In genomic region chr1:22685675-22686074, GRCh38 we compare ENCODE assay signal across 24 cellular contexts. TPM values are rescaled to one million over a fixed set of nuclear protein-coding genes. Genes with fewer than 3 reads are reported as not detected.
DNase-seq lines count a peak whose midpoint lies in the region; ATAC-seq and TF ChIP-seq lines count a peak whose summit lies in the region.
"Had no signal": no experiment of that assay in that cellular context is flagged by ENCODE, and none has a peak within 500 bp of the region (broad histone marks: within the 10 kb centered on the region; RNA-seq: fewer than 3 reads in every experiment).

No MANE protein-coding gene starts in this region.

- TF ChIP-seq EP300 in SK-N-SH (IDR thresholded peaks at IDR 0.05; ENCODE audit: borderline replicate concordance in 1 of 2, low read depth in 1 of 2, low read length in 1 of 2) = no peak

- TF ChIP-seq CTCF in SK-N-SH (IDR thresholded peaks at IDR 0.05) = no peak
- no peak for TF ChIP-seq CTCF in mesothelial cell of epicardium (IDR thresholded peaks at IDR 0.05; ENCODE audit: unreplicated experiment)
- TF ChIP-seq CTCF in type B pancreatic cell (conservative IDR thresholded peaks at IDR 0.05) = no peak
- no peak for TF ChIP-seq CTCF in osteoblast (IDR thresholded peaks at IDR 0.05; ENCODE audit: extremely low read depth, low read depth, low read length)

- H3K9me3 Mint-ChIP-seq in mesothelial cell of epicardium (no peaks in the 10 kb centered on the region), type B pancreatic cell (no peaks in the 10 kb centered on the region)
- H3K9me3 Mint-ChIP-seq: activated CD4-positive, alpha-beta memory T cell treated with anti-CD3 and anti-CD28 coated beads for 36 hours; activated T-helper 1 cell treated with anti-CD3 and anti-CD28 coated beads, Interleukin-12 subunit alpha, Interleukin-12 subunit beta, Interleukin-2, Interleukin-4 antibody, amounts not matched to agents 30 ng/mL and 10 ng/mL and 1 ng/mL, durations not matched to agents 14 hours and 24 hours and 36 hours; stimulated activated memory B cell treated with anti-CD40 and anti-IgM and Interleukin-4, amounts not matched to agents 10 μg/mL and 1 μg/mL and 100 μg/mL, for 72 hours had no signal

- H3K27ac Mint-ChIP-seq in mesothelial cell of epicardium (peak overlapping the region; percentile 92), type B pancreatic cell (peak overlapping the region; percentile 30)
- H3K27ac Mint-ChIP-seq: activated CD4-positive, alpha-beta memory T cell treated with anti-CD3 and anti-CD28 coated beads for 36 hours; activated T-helper 1 cell treated with anti-CD3 and anti-CD28 coated beads, Interleukin-12 subunit alpha, Interleukin-12 subunit beta, Interleukin-2, Interleukin-4 antibody, amounts not matched to agents 30 ng/mL and 10 ng/mL and 1 ng/mL, durations not matched to agents 14 hours and 24 hours and 36 hours; stimulated activated memory B cell treated with anti-CD40 and anti-IgM and Interleukin-4, amounts not matched to agents 10 μg/mL and 1 μg/mL and 100 μg/mL, for 72 hours had no signal

- H3K79me2 ChIP-seq in SK-N-SH (ENCODE audit: insufficient read depth) (no peaks in the 10 kb centered on the region), osteoblast (ENCODE audit: insufficient read depth, low read length) (no peaks in the 10 kb centered on the region)

- H3K36me3 Mint-ChIP-seq in mesothelial cell of epicardium = no peaks in the 10 kb centered on the region
- H3K36me3 Mint-ChIP-seq in type B pancreatic cell = no peaks in the 10 kb centered on the region
- H3K36me3 Mint-ChIP-seq: activated CD4-positive, alpha-beta memory T cell treated with anti-CD3 and anti-CD28 coated beads for 36 hours; stimulated activated memory B cell treated with anti-CD40 and anti-IgM and Interleukin-4, amounts not matched to agents 10 μg/mL and 1 μg/mL and 100 μg/mL, for 72 hours had no signal

- TF ChIP-seq RAD21 in SK-N-SH (IDR thresholded peaks at IDR 0.05; ENCODE audit: low read length) = no peak

- H3K4me1 ChIP-seq in SK-N-SH (ENCODE audit: control insufficient read depth in 1 of 2, insufficient read depth in 2 of 2, low read depth in 1 of 2, low read length in 1 of 2) = peaks cover 8 to 11% of the 10 kb centered on the region in 2 experiments; a peak in 3 of 4 replicates
- peaks cover 8% of the 10 kb centered on the region for H3K4me1 ChIP-seq in osteoblast (ENCODE audit: insufficient read depth, low read length)
- H3K4me1 ChIP-seq: breast epithelium had no signal

- H3K9me2 ChIP-seq in SK-N-SH = no peaks in the 10 kb centered on the region

- H3K36me3 ChIP-seq in SK-N-SH (replicated peaks in 1 of 2; ENCODE audit: control insufficient read depth in 1 of 2, insufficient read depth in 2 of 2, low read length in 1 of 2) = no peaks in the 10 kb centered on the region
- H3K36me3 ChIP-seq in osteoblast (ENCODE audit: insufficient read depth, low read length) = no peaks in the 10 kb centered on the region
- H3K36me3 ChIP-seq: breast epithelium had no signal

- peaks cover 2% of the 10 kb centered on the region for H3K27me3 Mint-ChIP-seq in mesothelial cell of epicardium (ENCODE audit: low read depth)
- H3K27me3 Mint-ChIP-seq in type B pancreatic cell = peaks cover 19% of the 10 kb centered on the region

- H3K9me3 ChIP-seq in SK-N-SH (no peaks in the 10 kb centered on the region), osteoblast (ENCODE audit: low read depth, low read length) (no peaks in the 10 kb centered on the region)
- H3K9me3 ChIP-seq: breast epithelium had no signal

- peak; percentile 44 for DNase-seq in SK-N-SH
- DNase-seq in astrocyte of the hippocampus (ENCODE audit: low read depth, low spot score) = peak; percentile 41
- peak; percentile 63 to 78 for DNase-seq in mesothelial cell of epicardium (ENCODE audit: low spot score in 2 of 2, unreplicated experiment in 2 of 2)
- no peak for DNase-seq in type B pancreatic cell (ENCODE audit: extremely low spot score, unreplicated experiment)
- DNase-seq in C1 segment of cervical spinal cord (lab: John Stamatoyannopoulos, UW) = no peak
- DNase-seq in mesenteric fat pad (ENCODE audit: low spot score) = no peak
- DNase-seq in osteoblast (ENCODE audit: insufficient read length, low spot score, missing footprints) = no peak
- DNase-seq: 8988T; activated CD4-positive, alpha-beta memory T cell treated with anti-CD3 and anti-CD28 coated beads for 36 hours; activated CD8-positive, alpha-beta memory T cell treated with anti-CD3 and anti-CD28 coated beads, Interleukin-2, amount 50 U/mL, for 4 hours; activated naive CD4-positive, alpha-beta T cell treated with Interleukin-2 at 50 U/mL for 16 hours; effector CD4-positive, alpha-beta T cell; hypothalamus; left colon; NCI-H1694; NCI-H510A treated with DMSO at 0.1 percent for 48 hours had no signal

- H3K27me3 ChIP-seq in SK-N-SH (ENCODE audit: insufficient read depth) (no peaks in the 10 kb centered on the region), osteoblast (ENCODE audit: insufficient read depth, low read length) (peaks cover 21% of the 10 kb centered on the region)
- H3K27me3 ChIP-seq: breast epithelium had no signal

- H3K4me2 ChIP-seq in SK-N-SH = no peak overlapping the region; the same call in 1 of the 2 replicates
- H3K4me2 ChIP-seq in osteoblast (ENCODE audit: insufficient read depth, low read length) = no peak overlapping the region

- H4K20me1 ChIP-seq in SK-N-SH (ENCODE audit: insufficient read depth) (no peaks in the 10 kb centered on the region), osteoblast (ENCODE audit: insufficient read depth, low read length) (no peaks in the 10 kb centered on the region)

- H3K27ac ChIP-seq in SK-N-SH (ENCODE audit: low read depth in 2 of 2, low read length in 1 of 2) = no peak overlapping the region
- no peak overlapping the region for H3K27ac ChIP-seq in osteoblast (ENCODE audit: low read depth, low read length)
- H3K27ac ChIP-seq: breast epithelium, epithelial cell of prostate had no signal

- H3K4me3 Mint-ChIP-seq in mesothelial cell of epicardium (peak overlapping the region; percentile 19), type B pancreatic cell (peak overlapping the region; percentile 32)
- H3K4me3 Mint-ChIP-seq: activated CD4-positive, alpha-beta memory T cell treated with anti-CD3 and anti-CD28 coated beads for 36 hours; activated T-helper 1 cell treated with anti-CD3 and anti-CD28 coated beads, Interleukin-12 subunit alpha, Interleukin-12 subunit beta, Interleukin-2, Interleukin-4 antibody, amounts not matched to agents 30 ng/mL and 10 ng/mL and 1 ng/mL, durations not matched to agents 14 hours and 24 hours and 36 hours; stimulated activated memory B cell treated with anti-CD40 and anti-IgM and Interleukin-4, amounts not matched to agents 10 μg/mL and 1 μg/mL and 100 μg/mL, for 72 hours had no signal

- H3K4me3 ChIP-seq in SK-N-SH (ENCODE audit: low read depth in 2 of 2, low read length in 1 of 2) (no peak overlapping the region), osteoblast (ENCODE audit: insufficient read depth, low read length) (no peak overlapping the region)
- H3K4me3 ChIP-seq: breast epithelium had no signal

- no peak overlapping the region for H3K9ac ChIP-seq in SK-N-SH

- POLR2A ChIA-PET in SK-N-SH (lab: Yijun Ruan, JAX) = no interaction called here

- CTCF ChIA-PET in SK-N-SH (lab: Yijun Ruan, JAX) = interaction anchor here (0.8 to 7.3 kb wide), 4 partner anchors 9 to 413 kb away, joined by 3 to 36 read pairs (median 3); no protein-coding TSS in a partner anchor

- H3K4me1 Mint-ChIP-seq in mesothelial cell of epicardium (peaks cover 55% of the 10 kb centered on the region), type B pancreatic cell (ENCODE audit: unreplicated experiment) (peaks cover 16% of the 10 kb centered on the region)
- H3K4me1 Mint-ChIP-seq: stimulated activated memory B cell treated with anti-CD40 and anti-IgM and Interleukin-4, amounts not matched to agents 10 μg/mL and 1 μg/mL and 100 μg/mL, for 72 hours had no signal

- H2AFZ ChIP-seq in SK-N-SH (ENCODE audit: low read depth) (no peak overlapping the region), osteoblast (ENCODE audit: low read length) (no peak overlapping the region)

- H3F3A ChIP-seq in SK-N-SH (replicated peaks; ENCODE audit: insufficient read depth) = peaks cover 11% of the 10 kb centered on the region

- ATAC-seq in SK-N-SH treated with all-trans-retinoic acid at 6 μM for 48 hours = no peak; the same call in 1 of the 3 replicates
- ATAC-seq: left colon; stimulated activated memory B cell treated with anti-CD40 and anti-IgM and Interleukin-4, amounts not matched to agents 10 μg/mL and 1 μg/mL and 100 μg/mL, for 72 hours had no signal

- WGBS in SK-N-SH (ENCODE audit: low lambda C conversion rate) = 69% methylated on average over 9 of the region's 10 CpGs

TF ChIP-seq in SK-N-SH, 30 proteins besides CTCF, POLR2A, EP300 and RAD21 (continues in another document):
- TF ChIP-seq TCF12 (IDR thresholded peaks at IDR 0.05) = no peak

TF ChIP-seq in SK-N-SH treated with all-trans-retinoic acid at 6 μM for 48 hours, 23 proteins besides CTCF, POLR2A, EP300 and RAD21 (continues in another document):
- TF ChIP-seq TCF4 (CRISPR knock-in tag; IDR thresholded peaks at IDR 0.05; ENCODE audit: borderline replicate concordance) (no peak), RARB (CRISPR knock-in tag; IDR thresholded peaks at IDR 0.05) (no peak)

RNA-seq across cellular contexts. Expression of gene EPHB2, which starts 25.0 kb away (rescaled TPM):
- 18.6 and 25.2 TPM in 2 replicates for polyA plus RNA-seq in SK-N-SH (2012; rRNA removed)
- 9.1 and 15.3 TPM in 2 replicates for polyA plus RNA-seq in SK-N-SH (2012; cell fraction: cytosol; rRNA removed)
- 11.5 and 14.4 TPM in 2 replicates for polyA plus RNA-seq in SK-N-SH (2012; cell fraction: nucleus; rRNA removed)
- total RNA-seq in mesothelial cell of epicardium = 125 to 133 TPM (median 130 TPM) in 3 replicates
- 40.3 and 44.6 TPM in 2 replicates for total RNA-seq in type B pancreatic cell (ENCODE audit: low replicate concordance)
- total RNA-seq in mesenteric fat pad = 5.7 TPM
- 8.7 and 14.7 TPM in 2 replicates for total RNA-seq in osteoblast
- total RNA-seq: activated T-helper 1 cell treated with anti-CD3 and anti-CD28 coated beads, Interleukin-12 subunit alpha, Interleukin-12 subunit beta, Interleukin-2, Interleukin-4 antibody, amounts not matched to agents 30 ng/mL and 10 ng/mL and 1 ng/mL, durations not matched to agents 14 hours and 24 hours and 36 hours; T-helper 1 cell treated with Interleukin-12 subunit alpha and Interleukin-12 subunit beta and Interleukin-4 antibody, amounts not matched to agents 30 ng/mL and 1 ng/mL, for 36 hours had no signal

RNA-seq across cellular contexts. Expression of gene C1QB, which starts 32.6 kb away (rescaled TPM):
- not detected in 2 replicates for polyA plus RNA-seq in SK-N-SH (2012; rRNA removed)
- polyA plus RNA-seq in SK-N-SH (2012; cell fraction: cytosol; rRNA removed) = not detected in 2 replicates
- polyA plus RNA-seq in SK-N-SH (2012; cell fraction: nucleus; rRNA removed) = not detected in 2 replicates
- total RNA-seq in mesothelial cell of epicardium (not detected in 3 replicates), type B pancreatic cell (ENCODE audit: low replicate concordance) (not detected in 2 replicates), mesenteric fat pad (531 TPM), osteoblast (0.72 TPM in 1 of 2 replicates, not detected in the other)
- total RNA-seq: activated CD4-positive, alpha-beta memory T cell treated with anti-CD3 and anti-CD28 coated beads for 36 hours; activated T-helper 1 cell treated with anti-CD3 and anti-CD28 coated beads, Interleukin-12 subunit alpha, Interleukin-12 subunit beta, Interleukin-2, Interleukin-4 antibody, amounts not matched to agents 30 ng/mL and 10 ng/mL and 1 ng/mL, durations not matched to agents 14 hours and 24 hours and 36 hours; HT-29; osteocyte; T-helper 1 cell treated with Interleukin-12 subunit alpha and Interleukin-12 subunit beta and Interleukin-4 antibody, amounts not matched to agents 30 ng/mL and 1 ng/mL, for 36 hours had no signal

RNA-seq across cellular contexts. Expression of gene C1QC, which starts 42.2 kb away (rescaled TPM):
- not detected in 2 replicates for polyA plus RNA-seq in SK-N-SH (2012; rRNA removed)
- polyA plus RNA-seq in SK-N-SH (2012; cell fraction: cytosol; rRNA removed) = not detected in 2 replicates
- polyA plus RNA-seq in SK-N-SH (2012; cell fraction: nucleus; rRNA removed) = not detected in 2 replicates
- total RNA-seq in mesothelial cell of epicardium (not detected in 3 replicates), type B pancreatic cell (ENCODE audit: low replicate concordance) (not detected in 2 replicates), mesenteric fat pad (491 TPM), osteoblast (2.2 TPM in 1 of 2 replicates, not detected in the other)
- total RNA-seq: activated CD4-positive, alpha-beta memory T cell treated with anti-CD3 and anti-CD28 coated beads for 36 hours; activated T-helper 1 cell treated with anti-CD3 and anti-CD28 coated beads, Interleukin-12 subunit alpha, Interleukin-12 subunit beta, Interleukin-2, Interleukin-4 antibody, amounts not matched to agents 30 ng/mL and 10 ng/mL and 1 ng/mL, durations not matched to agents 14 hours and 24 hours and 36 hours; HT-29; osteocyte; T-helper 1 cell treated with Interleukin-12 subunit alpha and Interleukin-12 subunit beta and Interleukin-4 antibody, amounts not matched to agents 30 ng/mL and 1 ng/mL, for 36 hours had no signal

RNA-seq across cellular contexts. Expression of gene C1QA, which starts 49.2 kb away (rescaled TPM):
- not detected in 2 replicates for polyA plus RNA-seq in SK-N-SH (2012; rRNA removed)
- polyA plus RNA-seq in SK-N-SH (2012; cell fraction: cytosol; rRNA removed) = not detected in 2 replicates
- not detected in 2 replicates for polyA plus RNA-seq in SK-N-SH (2012; cell fraction: nucleus; rRNA removed)
- total RNA-seq in mesothelial cell of epicardium (not detected in 3 replicates), type B pancreatic cell (ENCODE audit: low replicate concordance) (0.69 TPM in 1 of 2 replicates, not detected in the other), mesenteric fat pad (347 TPM), osteoblast (1.1 TPM in 1 of 2 replicates, not detected in the other)
- total RNA-seq: activated CD4-positive, alpha-beta memory T cell treated with anti-CD3 and anti-CD28 coated beads for 36 hours; activated T-helper 1 cell treated with anti-CD3 and anti-CD28 coated beads, Interleukin-12 subunit alpha, Interleukin-12 subunit beta, Interleukin-2, Interleukin-4 antibody, amounts not matched to agents 30 ng/mL and 10 ng/mL and 1 ng/mL, durations not matched to agents 14 hours and 24 hours and 36 hours; HT-29; osteocyte; T-helper 1 cell treated with Interleukin-12 subunit alpha and Interleukin-12 subunit beta and Interleukin-4 antibody, amounts not matched to agents 30 ng/mL and 1 ng/mL, for 36 hours had no signal

Comparison
In these comparisons a context has a peak if more than half of its experiments do, and no peak if none do; other contexts are left out.
1. DNase-seq: peak in SK-N-SH (single experiment), astrocyte of the hippocampus (single experiment) and mesothelial cell of epicardium (2 of 2); none in type B pancreatic cell (single experiment), C1 segment of cervical spinal cord (0 of 14), mesenteric fat pad (single experiment) and osteoblast (single experiment).
2. RNA of gene C1QB, which starts 32.6 kb away (total RNA-seq): 531 TPM in mesenteric fat pad (single experiment); 0.72 TPM in osteoblast, not detected in mesothelial cell of epicardium and not detected in type B pancreatic cell; every median in the first group is over 100 times any median in the second.
3. RNA of gene C1QC, which starts 42.2 kb away (total RNA-seq): 491 TPM in mesenteric fat pad (single experiment); 2.2 TPM in osteoblast, not detected in mesothelial cell of epicardium and not detected in type B pancreatic cell; every median in the first group is over 100 times any median in the second.